In genomic region chr1:19811206-19811851, GRCh38 we compare ENCODE assay signal across 7 cellular contexts. TPM values are rescaled to one million over a fixed set of nuclear protein-coding genes. Genes with fewer than 3 reads are reported as not detected.
DNase-seq lines count a peak whose midpoint lies in the region; ATAC-seq, FAIRE-seq and TF ChIP-seq lines count a peak whose summit lies in the region.

No MANE protein-coding gene starts in this region.

- H3K4me1 Mint-ChIP-seq in immature natural killer cell: no peaks in the 10 kb centered on the region

- H3K36me3 ChIP-seq in Panc1 (ENCODE audit: control insufficient read depth, insufficient read depth, low read length) (no peaks in the 10 kb centered on the region), uterus (no peaks in the 10 kb centered on the region)

- H3K4me3 Mint-ChIP-seq in immature natural killer cell: no peak overlapping the region

- no peak for TF ChIP-seq POLR2A in uterus (IDR thresholded peaks at IDR 0.05)

- POLR2A ChIA-PET in Panc1 (lab: Charles Lee): no interaction called here

- peaks cover under 1 to 3% (median 1%) of the 10 kb centered on the region in 3 donors for H3K27me3 Mint-ChIP-seq in immature natural killer cell (ENCODE audit: low read depth in 3 of 3)

- H3K4me1 ChIP-seq in Panc1 (ENCODE audit: control insufficient read depth, insufficient read depth, low read length) (no peaks in the 10 kb centered on the region), uterus (no peaks in the 10 kb centered on the region)

- H3K27me3 ChIP-seq in Panc1 (ENCODE audit: control insufficient read depth, insufficient read depth, low read length) (no peaks in the 10 kb centered on the region), uterus (no peaks in the 10 kb centered on the region)

- intact Hi-C loops in Panc1 (cut with micrococcal nuclease; ENCODE audit: unreplicated experiment): no loop called here
- intact Hi-C loops in uterus (cut with DNase I; ENCODE audit: low total_unique reads): no loop called here

- H3K27ac ChIP-seq in Panc1 (ENCODE audit: low read length) (no peak overlapping the region), uterus (peak overlapping the region in 1 of 2 donors; percentile 70)

- FAIRE-seq in GM19239 (lab: Jason Lieb, UNC): peak; percentile 80

- no peak overlapping the region for H3K27ac Mint-ChIP-seq in immature natural killer cell

- DNase-seq in GM19239 (ENCODE audit: insufficient read length, low spot score) (peak; percentile 72), Panc1 (ENCODE audit: low read depth, low spot score) (no peak), immature natural killer cell (peak; percentile 18 to 34 (median 25)), uterus (no peak)
- DNase-seq in activated naive CD4-positive, alpha-beta T cell treated with Interleukin-2 at 50 U/mL for 16 hours: peak; percentile 59
- DNase-seq in stimulated activated CD4-positive, alpha-beta T cell treated with anti-CD3 and anti-CD28 coated beads, TNF-alpha, amount 100 ng/mL, for 48 hours (ENCODE audit: low read depth in 3 of 3): peak; percentile 13 to 50 (median 19)

- CTCF ChIA-PET in Panc1 (lab: Charles Lee): no interaction called here

- no peaks in the 10 kb centered on the region for H3K9me3 ChIP-seq in Panc1 (ENCODE audit: control insufficient read depth, insufficient read depth, low read depth, low read length)
- no peaks in the 10 kb centered on the region for H3K9me3 ChIP-seq in uterus

- ATAC-seq in Panc1 (peak; percentile 80; the same call in 1 of the 2 replicates), HG03342 (IDR thresholded peaks at IDR 0.05; ENCODE audit: unreplicated experiment) (no peak)

- no peaks in the 10 kb centered on the region for H3K9me3 Mint-ChIP-seq in immature natural killer cell

- H3K36me3 Mint-ChIP-seq in immature natural killer cell: no peaks in the 10 kb centered on the region

- in situ Hi-C loops in Panc1 (cut with HindIII; ENCODE audit: low pct_unique_long_range_greater_than_20kb, low sequenced_read_pairs): no loop called here

- H3K4me3 ChIP-seq in Panc1 (ENCODE audit: low read depth in 2 of 2, low read length in 2 of 2): no peak overlapping the region
- H3K4me3 ChIP-seq in uterus: no peak overlapping the region

- peak; percentile 77 for TF ChIP-seq CTCF in Panc1 (IDR thresholded peaks at IDR 0.05)
- no peak for TF ChIP-seq CTCF in uterus (IDR thresholded peaks at IDR 0.05)

- BruUV-seq in Panc1 (replicated peaks; lab: Mats Ljungman, UMichigan): no TSS peak

RNA-seq across cellular contexts. Expression of gene RNF186, which starts 3.8 kb away (rescaled TPM):
- total RNA-seq in Panc1 (2021; ENCODE audit: unreplicated experiment) (not detected), uterus (under 1 TPM in 1 of 4 donors, not detected in 3; 0.29 TPM)
- polyA plus RNA-seq in Panc1 (2012; ENCODE audit: insufficient read length): not detected
- not detected for polyA plus RNA-seq in immature natural killer cell

RNA-seq across cellular contexts. Expression of gene TMCO4, which starts 11.6 kb away (rescaled TPM):
- total RNA-seq in Panc1 (2021; ENCODE audit: unreplicated experiment) (13.2 TPM), uterus (10 to 100 TPM; 11.8 to 41.2 (median 21.8) TPM)
- polyA plus RNA-seq in Panc1 (2012; ENCODE audit: insufficient read length): 10.3 TPM
- polyA plus RNA-seq in immature natural killer cell: 10 to 100 TPM; 13.1 to 17.0 (median 16.9) TPM

Comparison
In these comparisons a context has a peak if more than half of its experiments do, and no peak if none do; other contexts are left out.
1. DNase-seq: peak in GM19239 (single experiment), activated naive CD4-positive, alpha-beta T cell treated with Interleukin-2 at 50 U/mL for 16 hours (single experiment), immature natural killer cell (3 of 3) and stimulated activated CD4-positive, alpha-beta T cell treated with anti-CD3 and anti-CD28 coated beads, TNF-alpha, amount 100 ng/mL, for 48 hours (3 of 3); none in Panc1 (single experiment) and uterus (0 of 2).